In the genomic region with DNA sequence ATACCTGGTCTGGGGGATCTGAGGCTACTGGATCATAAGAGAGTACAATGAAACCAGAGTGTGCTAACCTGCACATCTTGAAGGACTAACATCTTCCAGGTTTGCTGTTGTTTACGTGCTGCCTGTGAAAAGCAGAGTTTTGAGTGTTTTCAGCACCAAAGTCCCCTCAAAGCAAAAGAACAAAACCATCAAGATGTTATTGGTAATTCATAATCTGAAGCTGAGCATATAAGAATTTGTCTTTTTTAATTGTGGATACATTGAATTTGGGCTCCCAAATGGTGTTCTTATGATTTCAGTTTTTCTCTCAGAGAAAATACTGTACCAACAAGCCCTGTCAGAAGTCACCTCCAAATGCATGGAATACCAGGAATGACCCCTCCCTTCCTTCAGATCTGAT, we compare ENCODE assay signal across 9 cellular contexts.
DNase-seq lines count a peak whose midpoint lies in the region; ATAC-seq, FAIRE-seq and TF ChIP-seq lines count a peak whose summit lies in the region.
"Had no signal": no experiment of that assay in that cellular context is flagged by ENCODE, and none has a peak within 500 bp of the region (broad histone marks: within the 10 kb centered on the region; RNA-seq: fewer than 3 reads in every experiment).

No MANE protein-coding gene starts in this region.

- CTCF ChIA-PET in A673 (lab: Charles Lee): no interaction called here

- H3K4me3 ChIP-seq in A673 (ENCODE audit: low read depth, low read length, poor library complexity, severe bottlenecking): peak overlapping the region; percentile 11
- H3K4me3 ChIP-seq in mononuclear cell (ENCODE audit: low read length): peak overlapping the region; percentile 38

- H3K4me3 Mint-ChIP-seq in activated naive CD8-positive, alpha-beta T cell treated with anti-CD3 and anti-CD28 coated beads, Interleukin-2, amount 50 U/mL, for 24 hours: peak overlapping the region; percentile 82

- TF ChIP-seq CTCF in A673 (conservative IDR thresholded peaks at IDR 0.05; ENCODE audit: low read depth, low read length): no peak

- H3K27me3 ChIP-seq in A673 (replicated peaks; ENCODE audit: insufficient read depth, low read depth, low read length, poor library complexity): no peaks in the 10 kb centered on the region
- H3K27me3 ChIP-seq in mononuclear cell (ENCODE audit: insufficient read depth, low read length): no peaks in the 10 kb centered on the region

- H3K4me1 Mint-ChIP-seq in activated naive CD8-positive, alpha-beta T cell treated with anti-CD3 and anti-CD28 coated beads, Interleukin-2, amount 50 U/mL, for 24 hours: peaks cover 86% of the 10 kb centered on the region

- no peak overlapping the region for H3K27ac ChIP-seq in A673 (ENCODE audit: low read depth, low read length, poor library complexity, severe bottlenecking)

- peaks cover 6% of the 10 kb centered on the region for H3K36me3 Mint-ChIP-seq in activated naive CD8-positive, alpha-beta T cell treated with anti-CD3 and anti-CD28 coated beads, Interleukin-2, amount 50 U/mL, for 24 hours (ENCODE audit: low read depth)

- intact Hi-C loops in A673 (cut with micrococcal nuclease; ENCODE audit: unreplicated experiment): no loop called here

- no peaks in the 10 kb centered on the region for H3K27me3 Mint-ChIP-seq in activated naive CD8-positive, alpha-beta T cell treated with anti-CD3 and anti-CD28 coated beads, Interleukin-2, amount 50 U/mL, for 24 hours

- peak; percentile 20 for FAIRE-seq in H54 (lab: Jason Lieb, UNC)

- H3K9me3 Mint-ChIP-seq in activated naive CD8-positive, alpha-beta T cell treated with anti-CD3 and anti-CD28 coated beads, Interleukin-2, amount 50 U/mL, for 24 hours: peaks cover 6% of the 10 kb centered on the region
- H3K9me3 Mint-ChIP-seq: neural crest cell had no signal

- TF ChIP-seq POLR2A in H54 (IDR thresholded peaks at IDR 0.05; ENCODE audit: low read depth, low read length): no peak

- peak overlapping the region; percentile 83 for H3K27ac Mint-ChIP-seq in activated naive CD8-positive, alpha-beta T cell treated with anti-CD3 and anti-CD28 coated beads, Interleukin-2, amount 50 U/mL, for 24 hours

- peaks cover 10% of the 10 kb centered on the region for H3K4me1 ChIP-seq in A673 (ENCODE audit: insufficient read depth, low read length, poor library complexity, severe bottlenecking)
- H3K4me1 ChIP-seq in mononuclear cell (ENCODE audit: insufficient read depth, low read length): peaks cover 57% of the 10 kb centered on the region

- ATAC-seq in activated naive CD8-positive, alpha-beta T cell treated with anti-CD3 and anti-CD28 coated beads, Interleukin-2, amount 50 U/mL, for 24 hours: no peak
- ATAC-seq in GM18502 (IDR thresholded peaks at IDR 0.05; ENCODE audit: poor library complexity, unreplicated experiment): no peak

- POLR2A ChIA-PET in A673 (lab: Charles Lee; ENCODE audit: low non-redundant PET): no interaction called here

- H3K9me3 ChIP-seq in A673 (ENCODE audit: low read depth, low read length, poor library complexity, severe bottlenecking) (no peaks in the 10 kb centered on the region), mononuclear cell (ENCODE audit: low read depth, low read length) (no peaks in the 10 kb centered on the region)

- DNase-seq in A673 (ENCODE audit: low spot score) (no peak), H54 (ENCODE audit: insufficient read length, low spot score) (no peak), GF-D8 (lab: John Stamatoyannopoulos, UW) (no peak), DMS114 treated with DMSO at 0.1 percent for 48 hours (lab: John Stamatoyannopoulos, UW; ENCODE audit: unreplicated experiment) (no peak), Kasumi-1 (lab: John Stamatoyannopoulos, UW) (no peak)
- DNase-seq in activated naive CD8-positive, alpha-beta T cell treated with anti-CD3 and anti-CD28 coated beads, Interleukin-2, amount 50 U/mL, for 24 hours: no peak

- no peaks in the 10 kb centered on the region for H3K36me3 ChIP-seq in A673 (ENCODE audit: insufficient read depth, low read length, poor library complexity, severe bottlenecking)

- BruUV-seq in A673 (replicated peaks; lab: Mats Ljungman, UMichigan): no TSS peak
